Comparison of ENCODE assay signal across 9 cellular contexts in genomic region chr3:31704651-31705179, GRCh38.
DNase-seq lines count a peak whose midpoint lies in the region; ATAC-seq and TF ChIP-seq lines count a peak whose summit lies in the region.
"Had no signal": no experiment of that assay in that cellular context is flagged by ENCODE, and none has a peak within 500 bp of the region (broad histone marks: within the 10 kb centered on the region; RNA-seq: fewer than 3 reads in every experiment).

No MANE protein-coding gene starts in this region.

- no peaks in the 10 kb centered on the region for H3K9me3 ChIP-seq in psoas muscle

- H3K27me3 ChIP-seq in psoas muscle (ENCODE audit: insufficient read depth in 3 of 3, low read length in 2 of 3) = no peaks in the 10 kb centered on the region

- intact Hi-C loops in psoas muscle (cut with DNase I) = no loop called here

- H3K4me3 ChIP-seq in psoas muscle = no peak overlapping the region

- peak overlapping the region; percentile 50 for H3K27ac ChIP-seq in psoas muscle

- peaks cover 11% of the 10 kb centered on the region for H3K4me1 ChIP-seq in psoas muscle

- 21 to 28% (median 24%) methylated on average over 7 of the region's 7 CpGs for WGBS in psoas muscle, 3 donors

- DNase-seq in COLO829 (ENCODE audit: low spot score) = peak; percentile 28
- peak; percentile 75 for DNase-seq in LHCN-M2 (ENCODE audit: low read depth)
- peak; percentile 65 for DNase-seq in dedifferentiated amniotic fluid mesenchymal stem cell (ENCODE audit: extremely low spot score)
- DNase-seq in psoas muscle = peak; percentile 50 to 69
- no peak for DNase-seq in SKM-1 treated with dmso at 0.1 percent for 144 hours (lab: John Stamatoyannopoulos, UW; ENCODE audit: unreplicated experiment)
- no peak for DNase-seq in cortex of kidney (lab: John Stamatoyannopoulos, UW)
- DNase-seq: retina had no signal

- no peak for TF ChIP-seq CTCF in psoas muscle (IDR thresholded peaks at IDR 0.05)

- ATAC-seq in psoas muscle (peak; percentile 84 to 94 (median 90)), HG03342 (IDR thresholded peaks at IDR 0.05; ENCODE audit: unreplicated experiment) (no peak), HG03571 (IDR thresholded peaks at IDR 0.05; ENCODE audit: unreplicated experiment) (no peak)

- no peaks in the 10 kb centered on the region for H3K36me3 ChIP-seq in psoas muscle (ENCODE audit: insufficient read depth in 1 of 2, low read depth in 1 of 2)

Comparison
In these comparisons a context has a peak if more than half of its experiments do, and no peak if none do; other contexts are left out.
1. DNase-seq: peak in COLO829 (single experiment), LHCN-M2 (single experiment), dedifferentiated amniotic fluid mesenchymal stem cell (single experiment) and psoas muscle (2 of 2); none in SKM-1 treated with dmso at 0.1 percent for 144 hours (single experiment) and cortex of kidney (single experiment).
2. ATAC-seq: peak in psoas muscle (4 of 4); none in HG03342 (single experiment) and HG03571 (single experiment).